Comparison of ENCODE assay signal across 1 cellular context in the genomic region with DNA sequence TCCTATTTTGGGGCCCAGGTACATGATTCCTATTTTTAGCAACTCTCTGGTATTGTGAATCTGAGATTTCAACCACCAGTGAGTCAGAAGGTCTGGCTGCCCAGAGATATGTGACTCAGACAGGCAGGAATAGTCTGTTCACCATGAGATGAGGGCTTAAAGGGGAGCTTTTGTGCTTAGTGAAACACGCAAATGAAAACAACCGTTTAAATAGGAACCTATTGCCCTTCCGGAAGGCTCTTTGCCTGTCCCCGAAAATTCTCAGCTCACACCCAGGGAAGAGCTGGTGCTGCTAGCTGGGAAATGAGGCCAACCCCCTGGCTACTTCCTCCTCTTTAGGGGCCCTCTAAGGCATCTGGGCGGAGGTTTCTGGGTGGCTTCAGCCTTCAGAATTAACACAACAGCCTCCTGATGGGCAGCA.
TF ChIP-seq lines count a peak whose summit lies in the region.

No MANE protein-coding gene starts in this region.

TF ChIP-seq in HCT116, 20 proteins besides CTCF, POLR2A, EP300 and RAD21 (continued from another document):
- 0 out of 2 replicates have a peak, but pooled peaks have one; percentile 35 for TF ChIP-seq POLR2AphosphoS5 (IDR thresholded peaks at IDR 0.05; ENCODE audit: low read depth, low read length)
- TF ChIP-seq, protein P1, sequence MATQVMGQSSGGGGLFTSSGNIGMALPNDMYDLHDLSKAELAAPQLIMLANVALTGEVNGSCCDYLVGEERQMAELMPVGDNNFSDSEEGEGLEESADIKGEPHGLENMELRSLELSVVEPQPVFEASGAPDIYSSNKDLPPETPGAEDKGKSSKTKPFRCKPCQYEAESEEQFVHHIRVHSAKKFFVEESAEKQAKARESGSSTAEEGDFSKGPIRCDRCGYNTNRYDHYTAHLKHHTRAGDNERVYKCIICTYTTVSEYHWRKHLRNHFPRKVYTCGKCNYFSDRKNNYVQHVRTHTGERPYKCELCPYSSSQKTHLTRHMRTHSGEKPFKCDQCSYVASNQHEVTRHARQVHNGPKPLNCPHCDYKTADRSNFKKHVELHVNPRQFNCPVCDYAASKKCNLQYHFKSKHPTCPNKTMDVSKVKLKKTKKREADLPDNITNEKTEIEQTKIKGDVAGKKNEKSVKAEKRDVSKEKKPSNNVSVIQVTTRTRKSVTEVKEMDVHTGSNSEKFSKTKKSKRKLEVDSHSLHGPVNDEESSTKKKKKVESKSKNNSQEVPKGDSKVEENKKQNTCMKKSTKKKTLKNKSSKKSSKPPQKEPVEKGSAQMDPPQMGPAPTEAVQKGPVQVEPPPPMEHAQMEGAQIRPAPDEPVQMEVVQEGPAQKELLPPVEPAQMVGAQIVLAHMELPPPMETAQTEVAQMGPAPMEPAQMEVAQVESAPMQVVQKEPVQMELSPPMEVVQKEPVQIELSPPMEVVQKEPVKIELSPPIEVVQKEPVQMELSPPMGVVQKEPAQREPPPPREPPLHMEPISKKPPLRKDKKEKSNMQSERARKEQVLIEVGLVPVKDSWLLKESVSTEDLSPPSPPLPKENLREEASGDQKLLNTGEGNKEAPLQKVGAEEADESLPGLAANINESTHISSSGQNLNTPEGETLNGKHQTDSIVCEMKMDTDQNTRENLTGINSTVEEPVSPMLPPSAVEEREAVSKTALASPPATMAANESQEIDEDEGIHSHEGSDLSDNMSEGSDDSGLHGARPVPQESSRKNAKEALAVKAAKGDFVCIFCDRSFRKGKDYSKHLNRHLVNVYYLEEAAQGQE (IDR thresholded peaks at IDR 0.05; ENCODE audit: low read depth): no peak
- peak; percentile 83 for TF ChIP-seq SP1 (IDR thresholded peaks at IDR 0.05; ENCODE audit: low read depth)
- TF ChIP-seq SRF (IDR thresholded peaks at IDR 0.05; ENCODE audit: low read depth): peak; percentile 68
- TF ChIP-seq ELF1 (IDR thresholded peaks at IDR 0.05; ENCODE audit: borderline replicate concordance, low read depth): no peak
